8 cellular contexts compared by ENCODE assay signal in genomic region chr9:96418920-96419690, GRCh38. TPM values are rescaled to one million over a fixed set of nuclear protein-coding genes. Genes with fewer than 3 reads are reported as not detected.
DNase-seq lines count a peak whose midpoint lies in the region.

No MANE protein-coding gene starts in this region.

- H3K4me3 ChIP-seq in H7 (ENCODE audit: insufficient read depth, low read depth, low read length): peak overlapping the region; percentile 94
- H3K4me3 ChIP-seq in urinary bladder (ENCODE audit: low read depth, low read length): peak overlapping the region; percentile 92

- WGBS in urinary bladder: under 1% methylated on average over 58 of the region's 58 CpGs

- H3K36me3 ChIP-seq in H7 (replicated peaks; ENCODE audit: control insufficient read depth, insufficient read depth, low read length): no peaks in the 10 kb centered on the region
- H3K36me3 ChIP-seq in urinary bladder (ENCODE audit: insufficient read depth): no peaks in the 10 kb centered on the region

- H3K27ac ChIP-seq in urinary bladder (ENCODE audit: low read depth): peak overlapping the region; percentile 98

- peak; percentile 39 for DNase-seq in GM04503 (ENCODE audit: low read depth)
- DNase-seq in H7: peak; percentile 75
- DNase-seq in Kasumi-1 (lab: John Stamatoyannopoulos, UW): peak; percentile 80 to 88
- peak; percentile 73 for DNase-seq in RPMI7951 (ENCODE audit: low read depth)
- peak; percentile 25 for DNase-seq in activated naive CD4-positive, alpha-beta T cell treated with anti-CD3 and anti-CD28 coated beads, Interleukin-2, amount 50 U/mL, for 16 hours
- peak; percentile 79 for DNase-seq in germinal center (ENCODE audit: low spot score)
- peak in 45 of 56 donors; percentile 11 to 86 (median 66) for DNase-seq in nucleus accumbens (lab: John Stamatoyannopoulos, UW)

- no peaks in the 10 kb centered on the region for H3K27me3 ChIP-seq in H7 (ENCODE audit: control insufficient read depth, insufficient read depth, low read length)

- no peaks in the 10 kb centered on the region for H3K4me1 ChIP-seq in urinary bladder (ENCODE audit: insufficient read depth)

RNA-seq across cellular contexts. Expression of gene ZNF367, which starts 0.9 kb away (rescaled TPM):
- 10.0 and 12.3 TPM in 2 replicates for total RNA-seq in H7 (2014; rRNA removed; shearing (Covaris generic))
- total RNA-seq in RPMI7951 (2014; rRNA removed; shearing (Covaris generic)): 18.2 and 21.1 TPM in 2 replicates
- 22.0 TPM for total RNA-seq in urinary bladder
- 1.7 TPM for polyA plus RNA-seq in urinary bladder

RNA-seq across cellular contexts. Expression of gene HABP4, which starts 30.9 kb away (rescaled TPM):
- 4.6 and 10.0 TPM in 2 replicates for total RNA-seq in H7 (2014; rRNA removed; shearing (Covaris generic))
- 8.8 and 9.4 TPM in 2 replicates for total RNA-seq in RPMI7951 (2014; rRNA removed; shearing (Covaris generic))
- total RNA-seq in urinary bladder: 6.6 TPM
- polyA plus RNA-seq in urinary bladder: 17.8 TPM

RNA-seq across cellular contexts. Expression of gene SLC35D2, which starts 35.6 kb away (rescaled TPM):
- 10.3 and 16.1 TPM in 2 replicates for total RNA-seq in H7 (2014; rRNA removed; shearing (Covaris generic))
- 21.3 and 21.9 TPM in 2 replicates for total RNA-seq in RPMI7951 (2014; rRNA removed; shearing (Covaris generic))
- 22.6 TPM for total RNA-seq in urinary bladder
- polyA plus RNA-seq in urinary bladder: 19.8 TPM

Comparison
In these comparisons a context has a peak if more than half of its experiments do, and no peak if none do; other contexts are left out.
1. Peak in every context shown above with its lines: DNase-seq, H3K4me3 ChIP-seq and H3K27ac ChIP-seq.
2. DNase-seq: peak in every context shown above with its lines; median percentile 84 in Kasumi-1; 79 in germinal center; 75 in H7; 73 in RPMI7951; 66 in nucleus accumbens; 39 in GM04503; 25 in activated naive CD4-positive, alpha-beta T cell treated with anti-CD3 and anti-CD28 coated beads, Interleukin-2, amount 50 U/mL, for 16 hours.